8 cellular contexts compared by ENCODE assay signal in genomic region chr7:108181073-108181985, GRCh38. TPM values are rescaled to one million over a fixed set of nuclear protein-coding genes. Genes with fewer than 3 reads are reported as not detected.
A peak's percentile ranks its signal among the peaks of the same experiment; 100 is the strongest.
DNase-seq lines count a peak whose midpoint lies in the region; ATAC-seq, FAIRE-seq and TF ChIP-seq lines count a peak whose summit lies in the region.

No MANE protein-coding gene starts in this region.

- TF ChIP-seq CTCF in right atrium auricular region (IDR thresholded peaks at IDR 0.05), result peak; percentile 84

- DNase-seq in Caki2 (ENCODE audit: low read depth), result peak; percentile 56
- DNase-seq in H54 (ENCODE audit: insufficient read length, low spot score), result no peak
- DNase-seq in NCI-H2081 (lab: John Stamatoyannopoulos, UW), result peak; percentile 57 to 72
- no peak for DNase-seq in right atrium auricular region (ENCODE audit: low spot score)
- DNase-seq in skeletal muscle cell (ENCODE audit: low read depth), result peak; percentile 12
- DNase-seq in NK-92 treated with Interleukin-12 subunit alpha and Interleukin-12 subunit beta, amount 100 ng/mL, for 24 hours (lab: John Stamatoyannopoulos, UW), result no peak

- in situ Hi-C loops in Caki2 (cut with HindIII; ENCODE audit: low pct_unique_long_range_greater_than_20kb, low sequenced_read_pairs), result no loop called here

- no peaks in the 10 kb centered on the region for H3K27me3 ChIP-seq in right atrium auricular region

- H3K9me3 Mint-ChIP-seq in activated T-helper 17 cell treated with anti-CD3 and anti-CD28 coated beads, Interleukin-2, amount 50 U/mL, for 72 hours, result no peaks in the 10 kb centered on the region

- no peak overlapping the region for H3K27ac Mint-ChIP-seq in activated T-helper 17 cell treated with anti-CD3 and anti-CD28 coated beads, Interleukin-2, amount 50 U/mL, for 72 hours

- no peaks in the 10 kb centered on the region for H3K4me1 ChIP-seq in right atrium auricular region

- no peaks in the 10 kb centered on the region for H3K36me3 Mint-ChIP-seq in activated T-helper 17 cell treated with anti-CD3 and anti-CD28 coated beads, Interleukin-2, amount 50 U/mL, for 72 hours (ENCODE audit: low read depth)

- no peak for TF ChIP-seq POLR2A in H54 (IDR thresholded peaks at IDR 0.05; ENCODE audit: low read depth, low read length)

- H3K4me3 ChIP-seq in right atrium auricular region (no peak overlapping the region), skeletal muscle cell (ENCODE audit: low read depth, low read length) (no peak overlapping the region)

- H3K4me1 Mint-ChIP-seq in activated T-helper 17 cell treated with anti-CD3 and anti-CD28 coated beads, Interleukin-2, amount 50 U/mL, for 72 hours, result no peaks in the 10 kb centered on the region

- no peak overlapping the region for H3K27ac ChIP-seq in right atrium auricular region

- peak; percentile 45 for FAIRE-seq in H54 (lab: Jason Lieb, UNC)

- H3K4me3 Mint-ChIP-seq in activated T-helper 17 cell treated with anti-CD3 and anti-CD28 coated beads, Interleukin-2, amount 50 U/mL, for 72 hours, result no peak overlapping the region

- H3K27me3 Mint-ChIP-seq in activated T-helper 17 cell treated with anti-CD3 and anti-CD28 coated beads, Interleukin-2, amount 50 U/mL, for 72 hours, result no peaks in the 10 kb centered on the region

- no peaks in the 10 kb centered on the region for H3K9me3 ChIP-seq in right atrium auricular region

- ATAC-seq in activated T-helper 17 cell treated with anti-CD3 and anti-CD28 coated beads, Interleukin-2, amount 50 U/mL, for 72 hours (replicated peaks), result peak; percentile 52
- no peak for ATAC-seq in GM18502 (IDR thresholded peaks at IDR 0.05; ENCODE audit: poor library complexity, unreplicated experiment)

- no peaks in the 10 kb centered on the region for H3K36me3 ChIP-seq in right atrium auricular region

RNA-seq across cellular contexts. Expression of gene LAMB4, which starts 51.2 kb away (rescaled TPM):
- 0.54 TPM in 1 of 2 replicates, not detected in the other for total RNA-seq in Caki2 (2014; rRNA removed; shearing (Covaris generic); ENCODE audit: low replicate concordance)
- not detected for total RNA-seq in activated T-helper 17 cell treated with anti-CD3 and anti-CD28 coated beads, Interleukin-2, amount 50 U/mL, for 72 hours
- not detected for total RNA-seq in right atrium auricular region

Comparison
In these comparisons a context has a peak if more than half of its experiments do, and no peak if none do; other contexts are left out.
1. DNase-seq: peak in Caki2 (single experiment), NCI-H2081 (2 of 2) and skeletal muscle cell (single experiment); none in H54 (single experiment), right atrium auricular region (single experiment) and NK-92 treated with Interleukin-12 subunit alpha and Interleukin-12 subunit beta, amount 100 ng/mL, for 24 hours (single experiment).